In genomic region chr11:120105576-120105975, GRCh38 we compare ENCODE assay signal across 16 cellular contexts. TPM values are rescaled to one million over a fixed set of nuclear protein-coding genes. Genes with fewer than 3 reads are reported as not detected.
A peak's percentile ranks its signal among the peaks of the same experiment; 100 is the strongest.
DNase-seq lines count a peak whose midpoint lies in the region; ATAC-seq and TF ChIP-seq lines count a peak whose summit lies in the region.
"Had no signal": no experiment of that assay in that cellular context is flagged by ENCODE, and none has a peak within 500 bp of the region (broad histone marks: within the 10 kb centered on the region; RNA-seq: fewer than 3 reads in every experiment).

No MANE protein-coding gene starts in this region.

- H3K4ac ChIP-seq in neuronal stem cell (ENCODE audit: low read length): no peak overlapping the region

- H2BK120ac ChIP-seq in neuronal stem cell (ENCODE audit: low read depth, low read length): no peak overlapping the region

- H3K4me1 ChIP-seq in neuronal stem cell (ENCODE audit: control insufficient read depth in 2 of 2, insufficient read depth in 1 of 2, low read depth in 1 of 2, low read length in 2 of 2) (peaks cover 0 to 18% of the 10 kb centered on the region in 2 donors), ovary (ENCODE audit: insufficient read depth) (no peaks in the 10 kb centered on the region)

- ATAC-seq in GM19455 (IDR thresholded peaks at IDR 0.05; ENCODE audit: unreplicated experiment): no peak

- no peak overlapping the region for H2BK12ac ChIP-seq in neuronal stem cell (ENCODE audit: low read length)

- H3K27me3 ChIP-seq in WERI-Rb-1 (ENCODE audit: insufficient read depth, low read depth, severe bottlenecking) (no peaks in the 10 kb centered on the region), neuronal stem cell (ENCODE audit: control insufficient read depth in 3 of 3, insufficient read depth in 3 of 3, low read depth in 1 of 3, low read length in 3 of 3) (peaks cover 0 to 35% (median 0%) of the 10 kb centered on the region in 3 experiments), ovary (no peaks in the 10 kb centered on the region)

- H3K14ac ChIP-seq in neuronal stem cell (ENCODE audit: low read length): no peak overlapping the region

- H2AK5ac ChIP-seq in neuronal stem cell (ENCODE audit: low read depth, low read length): no peak overlapping the region

- DNase-seq in D341Med (ENCODE audit: low spot score) (peak; percentile 80), NCI-H82 (lab: John Stamatoyannopoulos, UW) (peak; percentile 96), WERI-Rb-1 (peak; percentile 91), neuronal stem cell (ENCODE audit: low spot score) (no peak), NCI-H2029 (lab: John Stamatoyannopoulos, UW) (no peak), ovary (no peak)
- DNase-seq: ACHN; C1 segment of cervical spinal cord; Calu3; CD4-positive, alpha-beta T cell; DMS153; DMS79 treated with DMSO at 0.1 percent for 48 hours; EL; HCEC 1CT had no signal

- no peak for TF ChIP-seq EP300 in ovary (IDR thresholded peaks at IDR 0.05)

- H3K9me3 ChIP-seq in WERI-Rb-1 (ENCODE audit: severe bottlenecking): no peaks in the 10 kb centered on the region
- peaks cover 0 to 6% of the 10 kb centered on the region in 2 donors for H3K9me3 ChIP-seq in neuronal stem cell (replicated peaks in 1 of 2; ENCODE audit: control insufficient read depth in 2 of 2, insufficient read depth in 1 of 2, low read depth in 1 of 2, low read length in 2 of 2)
- no peaks in the 10 kb centered on the region for H3K9me3 ChIP-seq in ovary

- no peak overlapping the region for H4K91ac ChIP-seq in neuronal stem cell (ENCODE audit: low read depth, low read length, poor library complexity)

- H3K18ac ChIP-seq in neuronal stem cell (ENCODE audit: low read length): no peak overlapping the region

- H3K9ac ChIP-seq in neuronal stem cell (ENCODE audit: low read depth, low read length, poor library complexity): peak overlapping the region; percentile 22

- no peaks in the 10 kb centered on the region for H3K79me1 ChIP-seq in neuronal stem cell (ENCODE audit: low read depth, low read length)

- intact Hi-C loops in ovary (cut with DNase I): loop anchor here in 3 of 4 donors (5.0 to 10.0 kb wide), 3 partner anchors 438 to 623 kb away; no protein-coding TSS in a partner anchor

- no peak overlapping the region for H3K4me3 ChIP-seq in WERI-Rb-1 (ENCODE audit: low read depth, low read length)
- no peak overlapping the region for H3K4me3 ChIP-seq in neuronal stem cell (ENCODE audit: low read length in 2 of 2)
- H3K4me3 ChIP-seq in ovary: no peak overlapping the region

- no peak overlapping the region for H4K8ac ChIP-seq in neuronal stem cell (ENCODE audit: low read depth, low read length)

- TF ChIP-seq CTCF in WERI-Rb-1 (IDR thresholded peaks at IDR 0.05; ENCODE audit: low read depth, low read length) (no peak), ovary (IDR thresholded peaks at IDR 0.05) (no peak)

- no peak overlapping the region for H2BK5ac ChIP-seq in neuronal stem cell (ENCODE audit: low read length)

- no CpG with 5 or more reads among the region's 6 CpGs for WGBS in neuronal stem cell (ENCODE audit: extremely low coverage in 2 of 2, insufficient read length in 2 of 2, insufficient replicate concordance in 1 of 2), 2 donors
- 61 to 67% (median 66%) methylated on average over 6 of the region's 6 CpGs for WGBS in ovary, 3 donors

- H3K4me2 ChIP-seq in neuronal stem cell (ENCODE audit: insufficient read depth, low read length, poor library complexity, severe bottlenecking): no peak overlapping the region

- TF ChIP-seq POLR2A in ovary (IDR thresholded peaks at IDR 0.05): no peak

- H2AFZ ChIP-seq in neuronal stem cell (ENCODE audit: low read length): no peak overlapping the region

- no peaks in the 10 kb centered on the region for H3K36me3 ChIP-seq in WERI-Rb-1
- no peaks in the 10 kb centered on the region for H3K36me3 ChIP-seq in neuronal stem cell (replicated peaks in 1 of 2; ENCODE audit: control insufficient read depth in 2 of 2, insufficient read depth in 2 of 2, low read length in 2 of 2)
- no peaks in the 10 kb centered on the region for H3K36me3 ChIP-seq in ovary

- peak overlapping the region; percentile 20 for H2BK15ac ChIP-seq in neuronal stem cell (ENCODE audit: low read length)

- no peak overlapping the region for H3K23ac ChIP-seq in neuronal stem cell (ENCODE audit: low read depth, low read length, poor library complexity)

- H3K27ac ChIP-seq in WERI-Rb-1 (peak overlapping the region; percentile 10; the same call in 1 of the 2 replicates), neuronal stem cell (replicated peaks; ENCODE audit: low read length) (no peak overlapping the region), ovary (no peak overlapping the region)
- H3K27ac ChIP-seq: HL-60 had no signal

RNA-seq across cellular contexts. Expression of gene TRIM29, which starts 32.3 kb away (rescaled TPM):
- polyA plus RNA-seq in neuronal stem cell (2013, experiment 1 of 2): 0.03 TPM
- polyA plus RNA-seq in neuronal stem cell (2013, experiment 2 of 2): not detected
- total RNA-seq in ovary: 1 to 10 TPM in 6 of 7 donors, not detected in 1; 1.1 to 5.9 (median 1.6) TPM
- 1 to 10 TPM in 1 of 2 donors, under 1 TPM in 1; 0.11 to 1.0 TPM for polyA plus RNA-seq in ovary
- total RNA-seq: CD4-positive, alpha-beta T cell had no signal

Comparison
In these comparisons a context has a peak if more than half of its experiments do, and no peak if none do; other contexts are left out.
1. DNase-seq: peak in D341Med (single experiment), NCI-H82 (single experiment) and WERI-Rb-1 (single experiment); none in neuronal stem cell (single experiment), NCI-H2029 (single experiment) and ovary (0 of 5).